Comparison of ENCODE assay signal across 25 cellular contexts in the genomic region with DNA sequence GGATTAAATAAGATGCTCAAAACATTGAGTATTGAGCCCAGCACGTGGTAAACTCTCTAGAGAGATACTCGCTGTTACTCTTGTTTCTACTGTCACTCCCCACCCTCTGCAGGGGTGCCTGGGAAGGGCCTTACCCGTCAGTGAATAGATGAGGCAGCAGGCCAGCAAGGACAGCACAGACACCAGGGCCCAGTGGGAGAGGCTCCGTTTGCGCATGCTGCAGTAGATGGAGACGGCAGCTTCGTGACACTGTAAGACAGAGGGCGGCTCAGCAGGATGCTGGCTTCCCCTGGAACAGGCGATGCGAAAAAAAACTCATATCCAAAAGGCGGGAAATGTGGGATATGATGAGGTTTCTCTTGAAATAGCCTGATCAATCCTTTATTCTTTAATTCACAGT. TPM values are rescaled to one million over a fixed set of nuclear protein-coding genes. Genes with fewer than 3 reads are reported as not detected.
"Had no signal": no experiment of that assay in that cellular context is flagged by ENCODE, and none has a peak within 500 bp of the region (broad histone marks: within the 10 kb centered on the region; RNA-seq: fewer than 3 reads in every experiment).

No MANE protein-coding gene starts in this region.

- H3K4me3 ChIP-seq: colonic mucosa, hepatocyte, left ventricle myocardium inferior, lower lobe of right lung, right atrium auricular region, stomach, thoracic aorta, transverse colon had no signal

- ATAC-seq: left cardiac atrium; lower lobe of right lung; natural killer cell treated with Interleukin-12 subunit alpha and Interleukin-12 subunit beta and Interleukin-15 and Interleukin-18, amount 100 ng/mL, for 72 hours had no signal

- H3K27ac Mint-ChIP-seq: memory B cell; natural killer cell treated with Interleukin-12 subunit alpha and Interleukin-12 subunit beta and Interleukin-15 and Interleukin-18, amount 100 ng/mL, for 72 hours had no signal

- H3K79me2 ChIP-seq: hepatocyte had no signal

- H2AFZ ChIP-seq: hepatocyte had no signal

- H3K9me3 ChIP-seq: colonic mucosa had no signal

- H3K27ac ChIP-seq: colonic mucosa, hepatocyte, left ventricle myocardium inferior, lower lobe of right lung, right atrium auricular region, stomach, thoracic aorta, transverse colon had no signal

- H3K4me1 Mint-ChIP-seq: memory B cell had no signal

- H3K4me2 ChIP-seq: hepatocyte had no signal

- H3K4me3 Mint-ChIP-seq: memory B cell; natural killer cell treated with Interleukin-12 subunit alpha and Interleukin-12 subunit beta and Interleukin-15 and Interleukin-18, amount 100 ng/mL, for 72 hours had no signal

- H3K36me3 ChIP-seq: colonic mucosa, left ventricle myocardium inferior, lower lobe of right lung, right atrium auricular region, stomach, thoracic aorta, transverse colon had no signal

- DNase-seq: colonic mucosa; effector CD8-positive, alpha-beta T cell; foreskin melanocyte; head of caudate nucleus; kidney; left cardiac atrium; left ventricle myocardium inferior; lower lobe of right lung; midbrain; posterior cingulate gyrus; small intestine; stimulated activated CD4-positive, alpha-beta T cell treated with anti-CD3 and anti-CD28 coated beads, Interleukin-12 subunit alpha, Interleukin-12 subunit beta, amount 100 ng/mL, for 4 hours; stimulated activated naive CD4-positive, alpha-beta T cell; stomach; transverse colon had no signal

- H3K27me3 ChIP-seq: colonic mucosa, hepatocyte, right atrium auricular region, transverse colon had no signal

- H3K36me3 Mint-ChIP-seq: natural killer cell treated with Interleukin-12 subunit alpha and Interleukin-12 subunit beta and Interleukin-15 and Interleukin-18, amount 100 ng/mL, for 72 hours had no signal

- H3K4me1 ChIP-seq: colonic mucosa, lower lobe of right lung, right atrium auricular region, stomach, transverse colon had no signal

RNA-seq across cellular contexts. Expression of a gene that starts 20.0 kb away (rescaled TPM):
- total RNA-seq: colonic mucosa; dermis microvascular lymphatic vessel endothelial cell; hepatocyte; kidney; left cardiac atrium; left ventricle myocardium inferior; lower lobe of right lung; natural killer cell treated with Interleukin-12 subunit alpha and Interleukin-12 subunit beta and Interleukin-15 and Interleukin-18, amount 100 ng/mL, for 72 hours; osteocyte; pulmonary artery endothelial cell; right atrium auricular region; stomach; thoracic aorta; transverse colon; urinary bladder had no signal
- polyA plus RNA-seq: hepatocyte, urinary bladder had no signal

RNA-seq across cellular contexts. Expression of a gene that starts 54.6 kb away (rescaled TPM):
- total RNA-seq: dermis microvascular lymphatic vessel endothelial cell; hepatocyte; natural killer cell treated with Interleukin-12 subunit alpha and Interleukin-12 subunit beta and Interleukin-15 and Interleukin-18, amount 100 ng/mL, for 72 hours; osteocyte; thoracic aorta had no signal
- polyA plus RNA-seq: esophagus had no signal
